ENCODE assay signal across 25 cellular contexts in the genomic region with DNA sequence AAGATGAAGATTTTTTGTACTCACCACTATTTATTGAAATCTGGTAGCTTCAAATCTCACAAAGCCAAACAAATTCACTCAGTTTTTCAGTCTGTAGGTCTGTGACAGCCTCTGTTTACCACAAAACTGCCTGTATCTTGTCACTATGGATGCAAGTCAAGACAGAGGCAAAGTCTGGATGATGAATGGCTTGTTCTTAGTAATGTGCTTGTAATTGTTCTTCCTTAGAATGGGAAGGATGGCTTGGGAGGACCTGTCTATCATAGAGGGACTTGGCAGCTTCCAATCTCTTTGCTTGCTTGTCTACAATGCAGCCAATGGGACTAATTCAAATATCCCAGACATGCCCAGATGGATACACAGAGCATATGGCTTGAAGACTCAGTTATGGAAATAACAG.
DNase-seq lines count a peak whose midpoint lies in the region; FAIRE-seq and TF ChIP-seq lines count a peak whose summit lies in the region.
"Had no signal": no experiment of that assay in that cellular context is flagged by ENCODE, and none has a peak within 500 bp of the region (broad histone marks: within the 10 kb centered on the region; RNA-seq: fewer than 3 reads in every experiment).

No MANE protein-coding gene starts in this region.

- no peaks in the 10 kb centered on the region for H3K36me3 ChIP-seq in breast epithelium
- no peaks in the 10 kb centered on the region for H3K36me3 ChIP-seq in astrocyte (ENCODE audit: insufficient read depth, low read length)
- H3K36me3 ChIP-seq in kidney (ENCODE audit: control insufficient read depth in 1 of 2, insufficient read depth in 2 of 2, low read length in 2 of 2), result no peaks in the 10 kb centered on the region

- H4K20me1 ChIP-seq in astrocyte (ENCODE audit: insufficient read depth, low read length), result no peaks in the 10 kb centered on the region

- H3K27ac Mint-ChIP-seq in MCF 10A (ENCODE audit: low read depth, unreplicated experiment) (no peak overlapping the region), astrocyte (ENCODE audit: unreplicated experiment) (peak overlapping the region; percentile 84)
- H3K27ac Mint-ChIP-seq: activated naive CD8-positive, alpha-beta T cell; endodermal cell had no signal

- CTCF ChIA-PET in MCF 10A (lab: Yijun Ruan, JAX), result interaction anchor here (0.6 to 2.3 kb wide), 4 partner anchors 38 to 1924 kb away, joined by 3 to 15 read pairs (median 4); no protein-coding TSS in a partner anchor

- H3K27me3 ChIP-seq in breast epithelium, result peaks cover 0 to 21% of the 10 kb centered on the region in 2 donors
- H3K27me3 ChIP-seq in astrocyte (ENCODE audit: insufficient read depth, low read length), result no peaks in the 10 kb centered on the region

- H3K27me3 Mint-ChIP-seq in MCF 10A (ENCODE audit: insufficient read depth, unreplicated experiment) (peaks cover 47% of the 10 kb centered on the region), astrocyte (ENCODE audit: low read depth, unreplicated experiment) (no peaks in the 10 kb centered on the region)
- H3K27me3 Mint-ChIP-seq: activated naive CD8-positive, alpha-beta T cell had no signal

- no peak overlapping the region for H3K9ac ChIP-seq in astrocyte (ENCODE audit: low read length)
- no peak overlapping the region for H3K9ac ChIP-seq in kidney (ENCODE audit: low read length in 2 of 2)

- peak overlapping the region; percentile 49 for H3K4me2 ChIP-seq in astrocyte (ENCODE audit: low read length)

- H3K4me3 Mint-ChIP-seq in MCF 10A (ENCODE audit: unreplicated experiment), result no peak overlapping the region
- H3K4me3 Mint-ChIP-seq in astrocyte (ENCODE audit: unreplicated experiment), result no peak overlapping the region
- H3K4me3 Mint-ChIP-seq: activated naive CD8-positive, alpha-beta T cell; endodermal cell had no signal

- H3K36me3 Mint-ChIP-seq in MCF 10A (ENCODE audit: insufficient read depth, unreplicated experiment), result no peaks in the 10 kb centered on the region
- no peaks in the 10 kb centered on the region for H3K36me3 Mint-ChIP-seq in astrocyte (ENCODE audit: low read depth, unreplicated experiment)

- H3K4me1 Mint-ChIP-seq in MCF 10A (ENCODE audit: insufficient read depth, unreplicated experiment) (peaks cover 27% of the 10 kb centered on the region), astrocyte (ENCODE audit: low read depth, unreplicated experiment) (peaks cover 46% of the 10 kb centered on the region)

- no peak for TF ChIP-seq POLR2A in breast epithelium (IDR thresholded peaks at IDR 0.05)

- intact Hi-C loops in MCF 10A (cut with micrococcal nuclease) (no loop called here), breast epithelium (cut with DNase I; ENCODE audit: low total_unique reads) (no loop called here), kidney (cut with DNase I) (no loop called here)

- H3K27ac ChIP-seq in breast epithelium, result no peak overlapping the region
- peak overlapping the region; percentile 67 for H3K27ac ChIP-seq in astrocyte (ENCODE audit: low read depth, low read length)
- peak overlapping the region; percentile 44 to 62 for H3K27ac ChIP-seq in kidney (ENCODE audit: low read depth in 2 of 2, low read length in 2 of 2)

- BruUV-seq in MCF 10A (replicated peaks; lab: Mats Ljungman, UMichigan), result no TSS peak

- FAIRE-seq in astrocyte (lab: Jason Lieb, UNC), result no peak
- FAIRE-seq in kidney (lab: Jason Lieb, UNC), result no peak
- FAIRE-seq: A204.1, D721Med, G401.6, islet of Langerhans, K562, urothelium cell line had no signal

- DNase-seq in MCF 10A (ENCODE audit: unreplicated experiment), result peak; percentile 16
- no peak for DNase-seq in breast epithelium (ENCODE audit: low spot score in 2 of 2)
- peak; percentile 45 for DNase-seq in astrocyte (ENCODE audit: low read depth)
- no peak for DNase-seq in kidney
- DNase-seq in activated CD4-positive, CD25-positive, alpha-beta regulatory T cell (lab: John Stamatoyannopoulos, UW), result no peak
- no peak for DNase-seq in NCI-H1092 treated with DMSO at 0.1 percent for 48 hours (lab: John Stamatoyannopoulos, UW)
- no peak for DNase-seq in NCI-H1417 (lab: John Stamatoyannopoulos, UW)
- DNase-seq in NAMALWA (ENCODE audit: low spot score), result no peak
- DNase-seq: activated CD4-positive, alpha-beta T cell treated with anti-CD3 and anti-CD28 coated beads for 48 hours; C1 segment of cervical spinal cord; endodermal cell; NCI-H1048; NCI-H2107; NCI-H748 treated with DMSO at 0.1 percent for 48 hours; occipital lobe; right cardiac atrium; SIG-M5; T-helper 1 cell had no signal

- TF ChIP-seq CTCF in MCF 10A (IDR thresholded peaks at IDR 0.05; ENCODE audit: unreplicated experiment), result no peak
- TF ChIP-seq CTCF in breast epithelium (IDR thresholded peaks at IDR 0.05), result no peak
- TF ChIP-seq CTCF in astrocyte (IDR thresholded peaks at IDR 0.05; ENCODE audit: insufficient read depth, low read depth, low read length), result no peak
- TF ChIP-seq CTCF in kidney (IDR thresholded peaks at IDR 0.05; ENCODE audit: borderline replicate concordance, extremely low read depth, insufficient read depth), result no peak

- peaks cover 5% of the 10 kb centered on the region for H3K79me2 ChIP-seq in astrocyte (ENCODE audit: insufficient read depth, low read length)

- H2AFZ ChIP-seq in astrocyte (ENCODE audit: low read depth, low read length), result no peak overlapping the region

- POLR2A ChIA-PET in MCF 10A (lab: Yijun Ruan, JAX), result interaction anchor here (0.7 to 0.8 kb wide), 2 partner anchors 36 to 373 kb away, joined by 3 read pairs; no protein-coding TSS in a partner anchor

- H3K9me3 Mint-ChIP-seq in MCF 10A (ENCODE audit: unreplicated experiment) (no peaks in the 10 kb centered on the region), astrocyte (ENCODE audit: unreplicated experiment) (peaks cover 2% of the 10 kb centered on the region)
- H3K9me3 Mint-ChIP-seq: endodermal cell had no signal

- H3K9me3 ChIP-seq in breast epithelium (no peaks in the 10 kb centered on the region), astrocyte (ENCODE audit: insufficient read depth, low read depth, low read length) (no peaks in the 10 kb centered on the region), kidney (ENCODE audit: control insufficient read depth in 1 of 2, low read length in 2 of 2) (no peaks in the 10 kb centered on the region)

- H3K4me3 ChIP-seq in breast epithelium, result no peak overlapping the region
- H3K4me3 ChIP-seq in astrocyte (ENCODE audit: insufficient read depth, low read depth, low read length), result no peak overlapping the region
- H3K4me3 ChIP-seq in kidney (ENCODE audit: low read length in 2 of 2), result no peak overlapping the region
- H3K4me3 ChIP-seq: K562 had no signal

- H3K4me1 ChIP-seq in breast epithelium, result no peaks in the 10 kb centered on the region
- H3K4me1 ChIP-seq in astrocyte (ENCODE audit: insufficient read depth, low read length), result peaks cover 40% of the 10 kb centered on the region
- H3K4me1 ChIP-seq in kidney (ENCODE audit: control insufficient read depth in 1 of 2, insufficient read depth in 1 of 2, low read depth in 1 of 2, low read length in 2 of 2), result peaks cover 37 to 57% of the 10 kb centered on the region in 2 donors

Comparison
In these comparisons a context has a peak if more than half of its experiments do, and no peak if none do; other contexts are left out.
1. DNase-seq: peak in MCF 10A (single experiment) and astrocyte (single experiment); none in breast epithelium (0 of 2), kidney (single experiment), activated CD4-positive, CD25-positive, alpha-beta regulatory T cell (0 of 4), NCI-H1092 treated with DMSO at 0.1 percent for 48 hours (single experiment), NCI-H1417 (0 of 3) and NAMALWA (single experiment).
2. H3K27ac ChIP-seq: peak in astrocyte (single experiment) and kidney (2 of 2); none in breast epithelium (0 of 2).